ENCODE assay signal across 14 cellular contexts in the genomic region with DNA sequence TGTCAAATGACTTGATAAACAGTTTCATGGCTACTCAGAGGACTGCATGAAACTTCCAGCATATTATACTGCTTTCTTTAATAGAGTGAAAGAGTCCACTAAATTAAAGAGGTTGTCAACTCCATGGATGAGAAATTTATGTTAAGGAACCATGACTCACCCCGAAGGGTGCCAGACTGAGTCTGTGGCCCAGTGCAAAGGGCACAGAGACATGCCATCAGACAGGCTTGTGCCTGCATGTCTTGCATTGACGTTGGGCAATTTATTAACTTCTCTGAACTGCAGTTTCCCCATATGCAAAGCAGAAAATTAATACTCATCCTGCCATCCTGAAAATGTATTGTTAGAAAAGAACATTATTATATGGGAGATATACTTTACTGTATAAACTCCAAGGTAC.
"Had no signal": no experiment of that assay in that cellular context is flagged by ENCODE, and none has a peak within 500 bp of the region (broad histone marks: within the 10 kb centered on the region; RNA-seq: fewer than 3 reads in every experiment).

No MANE protein-coding gene starts in this region.

- H3K27me3 Mint-ChIP-seq: stimulated activated naive CD8-positive, alpha-beta T cell treated with anti-CD3 and anti-CD28 coated beads, Interleukin-15, Interleukin-2, amounts not matched to agents 100 ng/mL and 50 ng/mL, for 24 hours had no signal

- H3K36me3 Mint-ChIP-seq: activated CD8-positive, alpha-beta memory T cell treated with anti-CD3 and anti-CD28 coated beads, Interleukin-2, amount 10 ng/mL, durations not matched to agents 7 days and 5 days; activated naive CD8-positive, alpha-beta T cell had no signal

- H3K4me2 ChIP-seq: hepatocyte had no signal

- H3K4me1 ChIP-seq: upper lobe of left lung had no signal

- H2AFZ ChIP-seq: hepatocyte had no signal

- H3K27ac Mint-ChIP-seq: activated CD8-positive, alpha-beta memory T cell treated with anti-CD3 and anti-CD28 coated beads, Interleukin-2, amount 10 ng/mL, durations not matched to agents 7 days and 5 days; activated naive CD8-positive, alpha-beta T cell; stimulated activated naive CD8-positive, alpha-beta T cell treated with anti-CD3 and anti-CD28 coated beads, Interleukin-15, Interleukin-2, amounts not matched to agents 100 ng/mL and 50 ng/mL, for 24 hours had no signal

- H3K79me2 ChIP-seq: hepatocyte had no signal

- DNase-seq: activated CD4-positive, alpha-beta T cell treated with anti-CD3 and anti-CD28 coated beads, Interleukin-2, amount 50 U/mL, for 48 hours; activated CD4-positive, CD25-positive, alpha-beta regulatory T cell treated with anti-CD3 and anti-CD28 coated beads, Interleukin-2, amount 50 U/mL, for 72 hours; activated CD8-positive, alpha-beta memory T cell treated with anti-CD3 and anti-CD28 coated beads, Interleukin-2, amount 10 ng/mL, durations not matched to agents 7 days and 5 days; activated effector memory CD4-positive, alpha-beta T cell treated with anti-CD3 and anti-CD28 coated beads, Interleukin-2, amount 50 U/mL, for 16 hours; activated T-cell treated with anti-CD3 and anti-CD28 coated beads, Interleukin-2, amount 50 U/mL, for 4 hours; kidney; left ventricle myocardium superior; mesendoderm; stimulated activated CD4-positive, alpha-beta T cell treated with anti-CD3 and anti-CD28 coated beads, Interleukin-4, amount 100 ng/mL, for 24 hours; upper lobe of left lung had no signal

- H3K9me3 ChIP-seq: upper lobe of left lung had no signal

- H3K4me1 Mint-ChIP-seq: activated CD8-positive, alpha-beta memory T cell treated with anti-CD3 and anti-CD28 coated beads, Interleukin-2, amount 10 ng/mL, durations not matched to agents 7 days and 5 days had no signal

- H3K36me3 ChIP-seq: upper lobe of left lung had no signal

- H3K9me3 Mint-ChIP-seq: stimulated activated naive CD8-positive, alpha-beta T cell treated with anti-CD3 and anti-CD28 coated beads, Interleukin-15, Interleukin-2, amounts not matched to agents 100 ng/mL and 50 ng/mL, for 24 hours had no signal

- H3K27ac ChIP-seq: hepatocyte, upper lobe of left lung had no signal

- H3K4me3 ChIP-seq: hepatocyte, upper lobe of left lung had no signal

- H3K4me3 Mint-ChIP-seq: activated CD8-positive, alpha-beta memory T cell treated with anti-CD3 and anti-CD28 coated beads, Interleukin-2, amount 10 ng/mL, durations not matched to agents 7 days and 5 days; activated naive CD8-positive, alpha-beta T cell; activated T-cell treated with anti-CD3 and anti-CD28 coated beads, Interleukin-2, amount 50 U/mL, for 4 hours; neural crest cell; stimulated activated naive CD8-positive, alpha-beta T cell treated with anti-CD3 and anti-CD28 coated beads, Interleukin-15, Interleukin-2, amounts not matched to agents 100 ng/mL and 50 ng/mL, for 24 hours had no signal

- ATAC-seq: activated CD8-positive, alpha-beta memory T cell treated with anti-CD3 and anti-CD28 coated beads, Interleukin-2, amount 10 ng/mL, durations not matched to agents 7 days and 5 days; activated T-cell treated with anti-CD3 and anti-CD28 coated beads, Interleukin-2, amount 50 U/mL, for 4 hours; left ventricle myocardium superior had no signal
